In genomic region chr3:24149032-24149431, GRCh38 we compare ENCODE assay signal across 16 cellular contexts.
DNase-seq lines count a peak whose midpoint lies in the region; TF ChIP-seq lines count a peak whose summit lies in the region.
"Had no signal": no experiment of that assay in that cellular context is flagged by ENCODE, and none has a peak within 500 bp of the region (broad histone marks: within the 10 kb centered on the region; RNA-seq: fewer than 3 reads in every experiment).

No MANE protein-coding gene starts in this region.

- no peaks in the 10 kb centered on the region for H3K9me3 Mint-ChIP-seq in chondrocyte (ENCODE audit: low read depth)
- no peaks in the 10 kb centered on the region for H3K9me3 Mint-ChIP-seq in osteocyte (ENCODE audit: unreplicated experiment)
- H3K9me3 Mint-ChIP-seq: CD4-positive, alpha-beta T cell; naive B cell had no signal

- no peak for TF ChIP-seq EP300 in Ishikawa (IDR thresholded peaks at IDR 0.05; ENCODE audit: borderline replicate concordance)

- H3K27me3 Mint-ChIP-seq in chondrocyte (ENCODE audit: low read depth) (no peaks in the 10 kb centered on the region), osteocyte (ENCODE audit: unreplicated experiment) (no peaks in the 10 kb centered on the region)
- H3K27me3 Mint-ChIP-seq: CD4-positive, alpha-beta T cell; naive B cell had no signal

- H3K36me3 ChIP-seq in GM06990 (ENCODE audit: control insufficient read depth, insufficient read depth, low read length): no peaks in the 10 kb centered on the region

- peak; percentile 42 for TF ChIP-seq CTCF in GM06990 (IDR thresholded peaks at IDR 0.05; ENCODE audit: insufficient read depth, low read length, poor library complexity, severe bottlenecking)
- peak; percentile 41 for TF ChIP-seq CTCF in chondrocyte (IDR thresholded peaks at IDR 0.05)
- TF ChIP-seq CTCF in osteocyte (IDR thresholded peaks at IDR 0.05): peak; percentile 12

- peak; percentile 54 for TF ChIP-seq RAD21 in Ishikawa (IDR thresholded peaks at IDR 0.05; ENCODE audit: low read depth)

- H3K4me3 Mint-ChIP-seq in chondrocyte (ENCODE audit: unreplicated experiment) (no peak overlapping the region), osteocyte (ENCODE audit: unreplicated experiment) (no peak overlapping the region)
- H3K4me3 Mint-ChIP-seq: CD4-positive, alpha-beta T cell; naive B cell had no signal

- no peak overlapping the region for H3K4me3 ChIP-seq in GM06990 (replicated peaks; ENCODE audit: low read depth, low read length)

- H3K36me3 Mint-ChIP-seq in chondrocyte (ENCODE audit: low read depth) (no peaks in the 10 kb centered on the region), osteocyte (ENCODE audit: unreplicated experiment) (no peaks in the 10 kb centered on the region)

- H3K27ac Mint-ChIP-seq in chondrocyte (ENCODE audit: unreplicated experiment) (no peak overlapping the region), osteocyte (ENCODE audit: unreplicated experiment) (no peak overlapping the region)
- H3K27ac Mint-ChIP-seq: CD4-positive, alpha-beta T cell; naive B cell had no signal

- no peaks in the 10 kb centered on the region for H3K27me3 ChIP-seq in GM06990 (replicated peaks; ENCODE audit: control insufficient read depth, insufficient read depth, low read length)

- peaks cover 40% of the 10 kb centered on the region for H3K4me1 Mint-ChIP-seq in chondrocyte (ENCODE audit: low read depth)
- peaks cover 27% of the 10 kb centered on the region for H3K4me1 Mint-ChIP-seq in osteocyte (ENCODE audit: unreplicated experiment)

- no peak for DNase-seq in GM06990 (ENCODE audit: extremely low read depth, insufficient read length)
- DNase-seq in chondrocyte (ENCODE audit: low spot score): no peak
- DNase-seq in osteocyte (ENCODE audit: extremely low spot score, unreplicated experiment): no peak
- no peak for DNase-seq in midbrain (lab: John Stamatoyannopoulos, UW)
- DNase-seq in activated naive CD4-positive, alpha-beta T cell treated with Interleukin-2 at 50 U/mL for 16 hours: no peak
- no peak for DNase-seq in occipital lobe (lab: John Stamatoyannopoulos, UW)
- DNase-seq in activated effector memory CD4-positive, alpha-beta T cell treated with anti-CD3 and anti-CD28 coated beads, Interleukin-2, amount 50 U/mL, for 16 hours: no peak
- DNase-seq: activated CD4-positive, CD25-positive, alpha-beta regulatory T cell; amygdala; CD4-positive, alpha-beta T cell; left colon; naive B cell; NCI-H146; retina; stimulated activated naive CD8-positive, alpha-beta T cell treated with anti-CD3 and anti-CD28 coated beads, Interleukin-15, Interleukin-2, amounts not matched to agents 100 U/mL and 50 U/mL, for 24 hours had no signal

TF ChIP-seq in Ishikawa, 13 proteins besides CTCF, POLR2A, EP300 and RAD21:
- TF ChIP-seq ZBTB7A (IDR thresholded peaks at IDR 0.05; ENCODE audit: low read depth): no peak
- TF ChIP-seq NFIC (IDR thresholded peaks at IDR 0.05): no peak
- TF ChIP-seq CEBPB (IDR thresholded peaks at IDR 0.05): no peak
- no peak for TF ChIP-seq REST (IDR thresholded peaks at IDR 0.05; ENCODE audit: low read depth)
- TF ChIP-seq, protein P1, sequence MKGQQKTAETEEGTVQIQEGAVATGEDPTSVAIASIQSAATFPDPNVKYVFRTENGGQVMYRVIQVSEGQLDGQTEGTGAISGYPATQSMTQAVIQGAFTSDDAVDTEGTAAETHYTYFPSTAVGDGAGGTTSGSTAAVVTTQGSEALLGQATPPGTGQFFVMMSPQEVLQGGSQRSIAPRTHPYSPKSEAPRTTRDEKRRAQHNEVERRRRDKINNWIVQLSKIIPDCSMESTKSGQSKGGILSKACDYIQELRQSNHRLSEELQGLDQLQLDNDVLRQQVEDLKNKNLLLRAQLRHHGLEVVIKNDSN (IDR thresholded peaks at IDR 0.05): no peak
- TF ChIP-seq YY1 (IDR thresholded peaks at IDR 0.05; ENCODE audit: low read depth): no peak
- no peak for TF ChIP-seq FOXM1 (IDR thresholded peaks at IDR 0.05; ENCODE audit: borderline replicate concordance, low read depth)
- TF ChIP-seq TEAD4 (IDR thresholded peaks at IDR 0.05): no peak
- TF ChIP-seq CREB1 (IDR thresholded peaks at IDR 0.05; ENCODE audit: low read depth): no peak
- no peak for TF ChIP-seq TCF12 (IDR thresholded peaks at IDR 0.05; ENCODE audit: low read depth)
- no peak for TF ChIP-seq TAF1 (IDR thresholded peaks at IDR 0.05; ENCODE audit: low read depth)
- no peak for TF ChIP-seq EGR1 (IDR thresholded peaks at IDR 0.05)
- no peak for TF ChIP-seq MAX (IDR thresholded peaks at IDR 0.05)
